In the genomic region with DNA sequence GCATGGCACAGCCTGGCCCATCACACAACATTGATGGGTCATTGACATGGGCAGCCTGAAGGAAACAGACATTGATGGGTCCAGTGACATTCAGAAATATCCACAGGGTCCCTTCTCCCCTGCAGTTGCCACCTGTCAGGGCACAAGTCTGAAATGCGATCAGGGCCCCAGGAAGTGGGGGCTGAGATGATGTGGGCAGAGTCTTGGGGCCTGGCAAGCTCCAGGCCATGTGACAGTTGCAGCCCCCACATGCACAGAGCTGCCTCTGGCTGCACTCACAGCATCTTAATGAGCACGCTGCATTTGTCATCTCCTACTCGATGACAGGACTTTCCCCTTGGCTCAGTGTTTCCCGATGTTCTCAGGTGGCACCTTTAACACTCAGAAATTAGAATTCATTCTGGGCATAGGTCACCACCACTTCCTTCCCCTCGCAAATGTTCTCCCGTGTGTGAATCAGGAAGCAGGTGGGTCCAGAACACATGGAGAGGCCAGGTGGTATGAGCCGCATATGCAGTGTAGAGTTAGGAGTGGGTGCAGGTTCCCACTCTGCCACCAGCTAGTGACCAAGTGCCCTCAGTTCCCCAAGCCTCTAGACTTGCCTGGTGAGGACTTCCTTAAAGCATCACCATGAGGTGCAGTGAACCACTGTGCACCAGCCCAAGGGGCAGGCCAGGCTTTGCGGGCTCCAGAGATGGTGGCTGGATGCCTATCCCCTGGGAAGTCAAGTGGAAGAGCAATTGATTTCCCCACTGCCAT, we compare ENCODE assay signal across 1 cellular context.
A peak's percentile ranks its signal among the peaks of the same experiment; 100 is the strongest.
TF ChIP-seq lines count a peak whose summit lies in the region.

No MANE protein-coding gene starts in this region.

TF ChIP-seq in HepG2, 621 proteins besides CTCF, POLR2A, EP300 and RAD21:
- TF ChIP-seq MNT (IDR thresholded peaks at IDR 0.05), result peak; percentile 21; the same call in 1 of the 2 replicates
- no peak for TF ChIP-seq TSC22D2 (CRISPR knock-in tag; IDR thresholded peaks at IDR 0.05; ENCODE audit: borderline replicate concordance)
TF ChIP-seq in HepG2: peak in this region for 1.
